8 cellular contexts compared by ENCODE assay signal in the genomic region with DNA sequence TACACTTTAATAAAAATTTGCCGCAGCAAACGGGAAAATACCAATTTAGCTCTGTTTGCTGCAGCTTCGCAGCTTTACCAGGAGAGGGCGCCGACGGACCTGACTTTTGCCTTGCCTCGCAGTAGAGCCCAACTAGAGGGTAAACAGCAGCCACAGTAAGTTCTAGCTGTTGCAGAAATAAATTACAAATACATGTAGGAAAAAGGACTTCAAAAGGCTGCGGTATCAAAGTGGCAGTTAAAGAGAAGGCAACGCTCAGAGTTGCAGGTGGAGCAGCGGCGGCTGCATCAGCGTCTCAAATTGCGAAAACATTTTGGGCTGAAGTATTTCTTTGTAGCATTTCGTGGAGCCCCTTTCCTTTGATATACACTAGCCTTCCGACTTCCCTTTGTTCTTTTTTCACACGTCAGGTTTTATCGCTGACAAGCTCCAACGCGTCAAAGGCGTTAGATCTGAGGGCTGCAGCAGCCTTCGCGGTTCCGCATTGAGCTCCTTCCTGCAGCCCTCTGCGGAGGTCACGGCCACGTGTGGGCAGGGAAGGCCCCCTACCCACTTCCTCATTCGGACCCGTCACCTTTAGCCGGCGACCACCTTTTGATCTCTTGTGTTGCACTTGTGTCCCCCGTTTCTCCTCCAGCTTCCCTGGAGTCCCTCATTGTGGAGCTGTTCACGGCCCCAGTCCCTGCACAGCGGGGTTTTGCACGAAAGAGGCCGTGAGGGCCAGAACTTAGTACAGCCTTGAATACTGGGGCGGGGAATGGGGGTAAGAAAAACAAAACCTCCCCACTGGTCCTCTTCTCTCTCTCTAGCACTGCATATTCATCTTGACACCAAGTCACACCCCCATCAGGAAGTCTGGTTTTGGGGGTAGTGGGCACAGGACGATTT.
A peak's percentile ranks its signal among the peaks of the same experiment; 100 is the strongest.
DNase-seq lines count a peak whose midpoint lies in the region; FAIRE-seq and TF ChIP-seq lines count a peak whose summit lies in the region.

No MANE protein-coding gene starts in this region.

- H3K4me1 Mint-ChIP-seq in T-helper 1 cell treated with Interleukin-12 subunit alpha and Interleukin-12 subunit beta and Interleukin-4 antibody, amounts not matched to agents 30 μg/mL and 1 μg/mL, for 36 hours (ENCODE audit: low read depth), result peaks cover 49% of the 10 kb centered on the region

- H3K4me3 ChIP-seq in retinal pigment epithelial cell (ENCODE audit: low read length), result peak overlapping the region; percentile 52

- peak; percentile 93 for TF ChIP-seq CTCF in GM10248 (IDR thresholded peaks at IDR 0.05; ENCODE audit: control extremely low read depth, extremely low read depth, low read depth, missing control alignments)
- peak; percentile 91 for TF ChIP-seq CTCF in retinal pigment epithelial cell (conservative IDR thresholded peaks at IDR 0.05; ENCODE audit: low read depth, low read length)

- peak overlapping the region; percentile 74 for H3K4me3 Mint-ChIP-seq in T-helper 1 cell treated with Interleukin-12 subunit alpha and Interleukin-12 subunit beta and Interleukin-4 antibody, amounts not matched to agents 30 μg/mL and 1 μg/mL, for 36 hours

- TF ChIP-seq POLR2A in H54 (IDR thresholded peaks at IDR 0.05; ENCODE audit: low read depth, low read length), result no peak

- H3K27ac Mint-ChIP-seq in T-helper 1 cell treated with Interleukin-12 subunit alpha and Interleukin-12 subunit beta and Interleukin-4 antibody, amounts not matched to agents 30 μg/mL and 1 μg/mL, for 36 hours, result peak overlapping the region; percentile 85

- CTCF ChIA-PET in GM10248 (lab: Yijun Ruan, JAX), result interaction anchor here (0.8 to 15.2 kb wide), 70 partner anchors 11 to 440 kb away, joined by 3 to 175 read pairs (median 5); a partner anchor contains a TSS

- POLR2A ChIA-PET in GM10248 (lab: Yijun Ruan, JAX), result interaction anchor here (0.7 to 1.6 kb wide), 5 partner anchors 48 to 377 kb away, joined by 3 to 6 read pairs (median 5); no protein-coding TSS in a partner anchor

- H3K9me3 Mint-ChIP-seq in T-helper 1 cell treated with Interleukin-12 subunit alpha and Interleukin-12 subunit beta and Interleukin-4 antibody, amounts not matched to agents 30 μg/mL and 1 μg/mL, for 36 hours, result no peaks in the 10 kb centered on the region

- peaks cover 6% of the 10 kb centered on the region for H3K27me3 Mint-ChIP-seq in T-helper 1 cell treated with Interleukin-12 subunit alpha and Interleukin-12 subunit beta and Interleukin-4 antibody, amounts not matched to agents 30 μg/mL and 1 μg/mL, for 36 hours (ENCODE audit: low read depth)

- DNase-seq in GM10248 (ENCODE audit: extremely low spot score) (peak; percentile 53), H54 (ENCODE audit: insufficient read length, low spot score) (peak; percentile 33), LoVo (ENCODE audit: low spot score) (peak; percentile 57), amygdala (lab: John Stamatoyannopoulos, UW) (peak in 38 of 56 donors; percentile 1 to 65 (median 20)), hepatic stellate cell (ENCODE audit: low spot score) (peak; percentile 54), retinal pigment epithelial cell (ENCODE audit: low read depth) (peak; percentile 26), posterior vena cava (ENCODE audit: low spot score) (no peak)

- no peak for FAIRE-seq in H54 (lab: Jason Lieb, UNC)

- intact Hi-C loops in posterior vena cava (cut with DNase I), result loop anchor here in 1 of 2 donors (10.0 kb wide), 1 partner anchor 1985 kb away; no protein-coding TSS in a partner anchor

- H3K36me3 Mint-ChIP-seq in T-helper 1 cell treated with Interleukin-12 subunit alpha and Interleukin-12 subunit beta and Interleukin-4 antibody, amounts not matched to agents 30 μg/mL and 1 μg/mL, for 36 hours (ENCODE audit: low read depth), result no peaks in the 10 kb centered on the region
